In genomic region chr6:32635526-32636123, GRCh38 we compare ENCODE assay signal across 20 cellular contexts. TPM values are rescaled to one million over a fixed set of nuclear protein-coding genes. Genes with fewer than 3 reads are reported as not detected.
DNase-seq lines count a peak whose midpoint lies in the region; ATAC-seq, FAIRE-seq and TF ChIP-seq lines count a peak whose summit lies in the region.
"Had no signal": no experiment of that assay in that cellular context is flagged by ENCODE, and none has a peak within 500 bp of the region (broad histone marks: within the 10 kb centered on the region; RNA-seq: fewer than 3 reads in every experiment).

No MANE protein-coding gene starts in this region.

- TF ChIP-seq CTCF in GM12865 (IDR thresholded peaks at IDR 0.05; ENCODE audit: insufficient read depth, low read depth, low read length, missing control alignments) = no peak
- TF ChIP-seq CTCF in bronchial epithelial cell (IDR thresholded peaks at IDR 0.05; ENCODE audit: insufficient read depth, low read length, severe bottlenecking) = no peak
- no peak for TF ChIP-seq CTCF in testis (IDR thresholded peaks at IDR 0.05)

- DNase-seq in GM12865 (ENCODE audit: low read depth) = no peak
- no peak for DNase-seq in HEK293T (ENCODE audit: extremely low spot score)
- DNase-seq in bronchial epithelial cell (ENCODE audit: low read depth) = peak; percentile 45
- DNase-seq in naive B cell = no peak
- DNase-seq in testis = no peak
- DNase-seq in activated naive CD4-positive, alpha-beta T cell (lab: John Stamatoyannopoulos, UW) = no peak
- DNase-seq in H4 (ENCODE audit: low spot score) = no peak
- DNase-seq: ACHN; CD4-positive, alpha-beta T cell; GM23248; HFFc6; NCI-H1092; NCI-H2107; NCI-H345; NCI-H526 treated with DMSO at 0.1 percent for 48 hours; NK-92 treated with Interleukin-12 subunit alpha and Interleukin-12 subunit beta, amount 100 ng/mL, for 24 hours had no signal

- H3K27me3 ChIP-seq in bronchial epithelial cell (ENCODE audit: control insufficient read depth, insufficient read depth, low read length) (no peaks in the 10 kb centered on the region), testis (no peaks in the 10 kb centered on the region)

- no peak overlapping the region for H3K27ac ChIP-seq in testis
- H3K27ac ChIP-seq: GM23248, SK-N-MC had no signal

- H3K4me3 Mint-ChIP-seq in naive B cell = peak overlapping the region; percentile 55 to 100 (median 84)
- H3K4me3 Mint-ChIP-seq: CD4-positive, alpha-beta T cell; HFFc6 had no signal

- TF ChIP-seq POLR2A in testis (IDR thresholded peaks at IDR 0.05) = no peak

- WGBS in testis, 2 donors = 36 to 38% methylated on average over 2 of the region's 2 CpGs

- no peaks in the 10 kb centered on the region for H3K9me3 ChIP-seq in testis

- peaks cover 0 to 3% (median 0%) of the 10 kb centered on the region in 7 donors for H3K9me3 Mint-ChIP-seq in naive B cell
- H3K9me3 Mint-ChIP-seq: CD4-positive, alpha-beta T cell; HFFc6 had no signal

- CTCF ChIA-PET in HEK293T (lab: Yijun Ruan, JAX) = interaction anchor here (0.8 to 1.2 kb wide), 3 partner anchors 14 to 65 kb away, joined by 3 read pairs; no protein-coding TSS in a partner anchor

- H3K27me3 Mint-ChIP-seq in naive B cell = no peaks in the 10 kb centered on the region
- H3K27me3 Mint-ChIP-seq: CD4-positive, alpha-beta T cell had no signal

- intact Hi-C loops in testis (cut with DNase I; ENCODE audit: low total_unique reads) = no loop called here

- peaks cover 53 to 71% (median 66%) of the 10 kb centered on the region in 3 donors for H3K4me1 Mint-ChIP-seq in naive B cell

- no peak for FAIRE-seq in bronchial epithelial cell (lab: Jason Lieb, UNC)
- FAIRE-seq: HTR-8/SVneo had no signal

- H3K27ac Mint-ChIP-seq in naive B cell = peak overlapping the region; percentile 98 to 100 (median 100)
- H3K27ac Mint-ChIP-seq: CD4-positive, alpha-beta T cell; HFFc6 had no signal

- peaks cover 26 to 37% of the 10 kb centered on the region in 2 donors for H3K36me3 Mint-ChIP-seq in naive B cell

- POLR2A ChIA-PET in HEK293T (lab: Yijun Ruan, JAX) = interaction anchor here (1.9 kb wide), 1 partner anchor 31 kb away, joined by 4 read pairs; the partner anchor contains the start of gene HLA-DQB1

- no peaks in the 10 kb centered on the region for H3K4me1 ChIP-seq in testis

- ATAC-seq in naive B cell (ENCODE audit: low read depth in 2 of 2) = no peak
- ATAC-seq: Right ventricle myocardium inferior had no signal

- H3K36me3 ChIP-seq in bronchial epithelial cell (ENCODE audit: control insufficient read depth, insufficient read depth, low read length) (no peaks in the 10 kb centered on the region), testis (ENCODE audit: low read depth, missing control alignments) (no peaks in the 10 kb centered on the region)

- H3K4me3 ChIP-seq in GM12865 (ENCODE audit: low read depth, low read length) (peak overlapping the region; percentile 83; the same call in 1 of the 2 replicates), bronchial epithelial cell (ENCODE audit: low read depth, low read length) (no peak overlapping the region), testis (no peak overlapping the region)
- H3K4me3 ChIP-seq: GM23248, SK-N-MC had no signal

TF ChIP-seq in HEK293T, 16 proteins besides CTCF, POLR2A, EP300 and RAD21:
- TF ChIP-seq ZNF384 (IDR thresholded peaks at IDR 0.05) = peak; percentile 60
- TF ChIP-seq, protein P1, sequence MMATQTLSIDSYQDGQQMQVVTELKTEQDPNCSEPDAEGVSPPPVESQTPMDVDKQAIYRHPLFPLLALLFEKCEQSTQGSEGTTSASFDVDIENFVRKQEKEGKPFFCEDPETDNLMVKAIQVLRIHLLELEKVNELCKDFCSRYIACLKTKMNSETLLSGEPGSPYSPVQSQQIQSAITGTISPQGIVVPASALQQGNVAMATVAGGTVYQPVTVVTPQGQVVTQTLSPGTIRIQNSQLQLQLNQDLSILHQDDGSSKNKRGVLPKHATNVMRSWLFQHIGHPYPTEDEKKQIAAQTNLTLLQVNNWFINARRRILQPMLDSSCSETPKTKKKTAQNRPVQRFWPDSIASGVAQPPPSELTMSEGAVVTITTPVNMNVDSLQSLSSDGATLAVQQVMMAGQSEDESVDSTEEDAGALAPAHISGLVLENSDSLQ (IDR thresholded peaks at IDR 0.05) = no peak

RNA-seq across cellular contexts. Expression of gene HLA-DQA1, which starts 1.6 kb away (rescaled TPM):
- total RNA-seq in bronchial epithelial cell (not detected in 2 replicates), testis (1 to 10 TPM in 1 of 2 donors, under 1 TPM in 1; 0.94 to 1.6 TPM)
- polyA plus RNA-seq in naive B cell (ENCODE audit: low read depth in 6 of 6) (1,000 to 10,000 TPM in 2 of 6 donors, 100 to 1,000 TPM in 4; 309 to 1,253 (median 783) TPM), testis (ENCODE audit: insufficient read depth, low read depth, low replicate concordance) (33.9 TPM)
- total RNA-seq in H4 (2014; rRNA removed; shearing (Covaris generic)) = not detected in 2 replicates
- total RNA-seq: GM23248, HFFc6, M059J had no signal
- polyA plus RNA-seq: GM23248 had no signal

RNA-seq across cellular contexts. Expression of gene HLA-DQB1, which starts 30.8 kb away (rescaled TPM):
- total RNA-seq in bronchial epithelial cell (1.4 TPM in 1 of 2 replicates, not detected in the other), testis (1 to 10 TPM in 1 of 2 donors, under 1 TPM in 1; 0.08 to 1.7 TPM)
- polyA plus RNA-seq in naive B cell (ENCODE audit: low read depth in 6 of 6) (1,000 to 10,000 TPM in 5 of 6 donors, 100 to 1,000 TPM in 1; 140 to 2,258 (median 1,433) TPM), testis (ENCODE audit: insufficient read depth, low read depth, low replicate concordance) (7.7 TPM)
- total RNA-seq in H4 (2014; rRNA removed; shearing (Covaris generic)) = not detected in 2 replicates
- total RNA-seq: GM23248, HFFc6, M059J had no signal
- polyA plus RNA-seq: GM23248 had no signal

RNA-seq across cellular contexts. Expression of gene HLA-DRB1, which starts 46.0 kb away (rescaled TPM):
- total RNA-seq in bronchial epithelial cell = 0.13 TPM in 1 of 2 replicates, not detected in the other
- polyA plus RNA-seq in naive B cell (ENCODE audit: low read depth in 6 of 6) = 1,000 to 10,000 TPM; 2,451 to 5,170 (median 4,939) TPM
- 10 to 100 TPM in 1 of 2 donors, 1 to 10 TPM in 1; 9.5 to 12.0 TPM for total RNA-seq in testis
- polyA plus RNA-seq in testis (ENCODE audit: insufficient read depth, low read depth, low replicate concordance) = 135 TPM
- 0.95 and 1.4 TPM in 2 replicates for total RNA-seq in H4 (2014; rRNA removed; shearing (Covaris generic))
- total RNA-seq: GM23248, HFFc6 had no signal
